Comparison of ENCODE assay signal across 9 cellular contexts in genomic region chr3:196741401-196741761, GRCh38. TPM values are rescaled to one million over a fixed set of nuclear protein-coding genes. Genes with fewer than 3 reads are reported as not detected.
DNase-seq lines count a peak whose midpoint lies in the region; ATAC-seq, FAIRE-seq and TF ChIP-seq lines count a peak whose summit lies in the region.
"Had no signal": no experiment of that assay in that cellular context is flagged by ENCODE, and none has a peak within 500 bp of the region (broad histone marks: within the 10 kb centered on the region; RNA-seq: fewer than 3 reads in every experiment).

No MANE protein-coding gene starts in this region.

- peaks cover 6% of the 10 kb centered on the region for H3K36me3 Mint-ChIP-seq in activated naive CD4-positive, alpha-beta T cell treated with anti-CD3 and anti-CD28 coated beads, Interleukin-2, amount 50 U/mL, for 24 hours
- H3K36me3 Mint-ChIP-seq in astrocyte (ENCODE audit: low read depth, unreplicated experiment), result peaks cover 10% of the 10 kb centered on the region

- no peaks in the 10 kb centered on the region for H3K9me3 Mint-ChIP-seq in activated naive CD4-positive, alpha-beta T cell treated with anti-CD3 and anti-CD28 coated beads, Interleukin-2, amount 50 U/mL, for 24 hours
- H3K9me3 Mint-ChIP-seq in astrocyte (ENCODE audit: unreplicated experiment), result no peaks in the 10 kb centered on the region

- FAIRE-seq in astrocyte (lab: Jason Lieb, UNC), result no peak

- peaks cover 8% of the 10 kb centered on the region for H3K4me1 ChIP-seq in astrocyte (ENCODE audit: insufficient read depth, low read length)
- H3K4me1 ChIP-seq in lower lobe of right lung, result peaks cover 19% of the 10 kb centered on the region
- peaks cover 11 to 45% (median 19%) of the 10 kb centered on the region in 4 donors for H3K4me1 ChIP-seq in upper lobe of left lung

- intact Hi-C loops in lower lobe of right lung (cut with DNase I), result no loop called here

- H3K4me1 Mint-ChIP-seq in activated naive CD4-positive, alpha-beta T cell treated with anti-CD3 and anti-CD28 coated beads, Interleukin-2, amount 50 U/mL, for 24 hours, result peaks cover 40% of the 10 kb centered on the region
- peaks cover 3% of the 10 kb centered on the region for H3K4me1 Mint-ChIP-seq in astrocyte (ENCODE audit: low read depth, unreplicated experiment)

- no peak for TF ChIP-seq POLR2A in upper lobe of left lung (IDR thresholded peaks at IDR 0.05)

- H3K4me2 ChIP-seq in astrocyte (ENCODE audit: low read length), result peak overlapping the region; percentile 83

- H4K20me1 ChIP-seq in astrocyte (ENCODE audit: insufficient read depth, low read length), result peaks cover 54% of the 10 kb centered on the region

- peaks cover 67% of the 10 kb centered on the region for H3K79me2 ChIP-seq in astrocyte (ENCODE audit: insufficient read depth, low read length)

- peak overlapping the region; percentile 100 for H3K27ac Mint-ChIP-seq in activated naive CD4-positive, alpha-beta T cell treated with anti-CD3 and anti-CD28 coated beads, Interleukin-2, amount 50 U/mL, for 24 hours
- H3K27ac Mint-ChIP-seq in astrocyte (ENCODE audit: unreplicated experiment), result peak overlapping the region; percentile 99

- H3K36me3 ChIP-seq in astrocyte (ENCODE audit: insufficient read depth, low read length), result no peaks in the 10 kb centered on the region
- H3K36me3 ChIP-seq in lower lobe of right lung, result no peaks in the 10 kb centered on the region
- H3K36me3 ChIP-seq in upper lobe of left lung, result no peaks in the 10 kb centered on the region

- no peak for ATAC-seq in lower lobe of right lung
- ATAC-seq in upper lobe of left lung (ENCODE audit: low FRiP score in 2 of 2), result no peak

- no peaks in the 10 kb centered on the region for H3K27me3 Mint-ChIP-seq in activated naive CD4-positive, alpha-beta T cell treated with anti-CD3 and anti-CD28 coated beads, Interleukin-2, amount 50 U/mL, for 24 hours
- no peaks in the 10 kb centered on the region for H3K27me3 Mint-ChIP-seq in astrocyte (ENCODE audit: low read depth, unreplicated experiment)

- H3K4me3 ChIP-seq in astrocyte (ENCODE audit: insufficient read depth, low read depth, low read length), result peak overlapping the region; percentile 98
- H3K4me3 ChIP-seq in lower lobe of right lung, result peak overlapping the region; percentile 90
- peak overlapping the region in 3 of 4 donors; percentile 56 to 92 (median 78) for H3K4me3 ChIP-seq in upper lobe of left lung

- DNase-seq in activated naive CD4-positive, alpha-beta T cell (lab: John Stamatoyannopoulos, UW), result no peak
- DNase-seq in astrocyte (ENCODE audit: low read depth) (peak; percentile 7), lower lobe of right lung (no peak), upper lobe of left lung (no peak), HuH-7 (ENCODE audit: low spot score) (no peak), occipital lobe (lab: John Stamatoyannopoulos, UW) (no peak), ureter (ENCODE audit: low spot score) (no peak)
- DNase-seq: T1000 had no signal

- peak overlapping the region; percentile 98 for H3K9ac ChIP-seq in astrocyte (ENCODE audit: low read length)

- H3K9me3 ChIP-seq in astrocyte (ENCODE audit: insufficient read depth, low read depth, low read length) (no peaks in the 10 kb centered on the region), lower lobe of right lung (no peaks in the 10 kb centered on the region), upper lobe of left lung (no peaks in the 10 kb centered on the region)

- H3K27me3 ChIP-seq in astrocyte (ENCODE audit: insufficient read depth, low read length), result no peaks in the 10 kb centered on the region
- no peaks in the 10 kb centered on the region for H3K27me3 ChIP-seq in lower lobe of right lung (ENCODE audit: low read depth)
- no peaks in the 10 kb centered on the region for H3K27me3 ChIP-seq in upper lobe of left lung

- no peak for TF ChIP-seq EP300 in upper lobe of left lung (IDR thresholded peaks at IDR 0.05)

- peak overlapping the region; percentile 99 for H3K4me3 Mint-ChIP-seq in activated naive CD4-positive, alpha-beta T cell treated with anti-CD3 and anti-CD28 coated beads, Interleukin-2, amount 50 U/mL, for 24 hours
- peak overlapping the region; percentile 100 for H3K4me3 Mint-ChIP-seq in astrocyte (ENCODE audit: unreplicated experiment)

- H2AFZ ChIP-seq in astrocyte (ENCODE audit: low read depth, low read length), result no peak overlapping the region

- TF ChIP-seq CTCF in astrocyte (IDR thresholded peaks at IDR 0.05; ENCODE audit: insufficient read depth, low read depth, low read length) (no peak), lower lobe of right lung (IDR thresholded peaks at IDR 0.05) (no peak), upper lobe of left lung (IDR thresholded peaks at IDR 0.05) (no peak)

- WGBS in upper lobe of left lung, 2 donors, result 15 to 17% methylated on average over 5 of the region's 5 CpGs

- H3K27ac ChIP-seq in astrocyte (ENCODE audit: low read depth, low read length), result peak overlapping the region; percentile 95
- peak overlapping the region; percentile 98 for H3K27ac ChIP-seq in lower lobe of right lung
- peak overlapping the region; percentile 93 to 100 (median 98) for H3K27ac ChIP-seq in upper lobe of left lung

RNA-seq across cellular contexts. Expression of gene PAK2, which starts 1.7 kb away (rescaled TPM):
- total RNA-seq in astrocyte (112 and 124 TPM in 2 replicates), lower lobe of right lung (80.7 TPM), upper lobe of left lung (10 to 100 TPM; 24.7 to 82.2 (median 60.1) TPM), occipital lobe (54.4 TPM), ureter (55.0 TPM)

RNA-seq across cellular contexts. Expression of gene PIGX, which starts 29.2 kb away (rescaled TPM):
- total RNA-seq in astrocyte (13.9 and 18.9 TPM in 2 replicates), lower lobe of right lung (14.1 TPM), upper lobe of left lung (10 to 100 TPM in 5 of 6 donors, 1 to 10 TPM in 1; 9.4 to 19.5 (median 17.4) TPM), occipital lobe (46.6 TPM), ureter (13.4 TPM)

RNA-seq across cellular contexts. Expression of gene CEP19, which starts 29.3 kb away (rescaled TPM):
- total RNA-seq in astrocyte (2.8 and 3.3 TPM in 2 replicates), lower lobe of right lung (2.2 TPM), upper lobe of left lung (1 to 10 TPM; 1.2 to 9.0 (median 2.6) TPM), occipital lobe (8.0 TPM), ureter (0.62 TPM)
